Comparison of ENCODE assay signal across 2 cellular contexts in genomic region chr10:42926831-42927230, GRCh38.
TF ChIP-seq lines count a peak whose summit lies in the region.

No MANE protein-coding gene starts in this region.

TF ChIP-seq in IMR-90, 13 proteins besides CTCF, POLR2A, EP300 and RAD21:
- TF ChIP-seq NFE2L2 (IDR thresholded peaks at IDR 0.05; ENCODE audit: low read depth, low read length) = no peak
- no peak for TF ChIP-seq CHD1 (IDR thresholded peaks at IDR 0.05; ENCODE audit: low read depth, low read length)
- TF ChIP-seq CEBPB (IDR thresholded peaks at IDR 0.05; ENCODE audit: low read depth, low read length) = no peak
- TF ChIP-seq ELK1 (IDR thresholded peaks at IDR 0.05; ENCODE audit: borderline replicate concordance, low read depth, low read length) = no peak
- TF ChIP-seq RCOR1 (IDR thresholded peaks at IDR 0.05; ENCODE audit: insufficient replicate concordance, low read length) = no peak
- TF ChIP-seq MAZ (IDR thresholded peaks at IDR 0.05; ENCODE audit: borderline replicate concordance, low read depth, low read length) = no peak
- no peak for TF ChIP-seq FOS (IDR thresholded peaks at IDR 0.05; ENCODE audit: low read depth, low read length)
- TF ChIP-seq SMC3 (IDR thresholded peaks at IDR 0.05; ENCODE audit: low read depth, low read length) = no peak
- no peak for TF ChIP-seq MAFK (IDR thresholded peaks at IDR 0.05; ENCODE audit: low read depth, low read length)
- no peak for TF ChIP-seq USF2 (IDR thresholded peaks at IDR 0.05; ENCODE audit: low read depth, low read length)
- no peak for TF ChIP-seq MXI1 (IDR thresholded peaks at IDR 0.05; ENCODE audit: borderline replicate concordance, low read depth, low read length)
- no peak for TF ChIP-seq RFX5 (IDR thresholded peaks at IDR 0.05; ENCODE audit: low read depth, low read length)
- no peak for TF ChIP-seq BHLHE40 (IDR thresholded peaks at IDR 0.05; ENCODE audit: low read depth, low read length)

TF ChIP-seq in GM12891, 5 proteins besides CTCF, POLR2A, EP300 and RAD21:
- no peak for TF ChIP-seq POLR2AphosphoS5 (IDR thresholded peaks at IDR 0.05; ENCODE audit: low read depth, low read length)
- no peak for TF ChIP-seq SPI1 (IDR thresholded peaks at IDR 0.05; ENCODE audit: low read depth, low read length)
- TF ChIP-seq PAX5 (IDR thresholded peaks at IDR 0.05; ENCODE audit: insufficient read depth, low read length, severe bottlenecking) = no peak
- TF ChIP-seq POU2F2 (IDR thresholded peaks at IDR 0.05; ENCODE audit: low read depth, low read length) = no peak
- TF ChIP-seq TAF1 (IDR thresholded peaks at IDR 0.05; ENCODE audit: low read depth, low read length) = no peak
TF ChIP-seq in GM12891: peak in this region for 0.
